In the genomic region with DNA sequence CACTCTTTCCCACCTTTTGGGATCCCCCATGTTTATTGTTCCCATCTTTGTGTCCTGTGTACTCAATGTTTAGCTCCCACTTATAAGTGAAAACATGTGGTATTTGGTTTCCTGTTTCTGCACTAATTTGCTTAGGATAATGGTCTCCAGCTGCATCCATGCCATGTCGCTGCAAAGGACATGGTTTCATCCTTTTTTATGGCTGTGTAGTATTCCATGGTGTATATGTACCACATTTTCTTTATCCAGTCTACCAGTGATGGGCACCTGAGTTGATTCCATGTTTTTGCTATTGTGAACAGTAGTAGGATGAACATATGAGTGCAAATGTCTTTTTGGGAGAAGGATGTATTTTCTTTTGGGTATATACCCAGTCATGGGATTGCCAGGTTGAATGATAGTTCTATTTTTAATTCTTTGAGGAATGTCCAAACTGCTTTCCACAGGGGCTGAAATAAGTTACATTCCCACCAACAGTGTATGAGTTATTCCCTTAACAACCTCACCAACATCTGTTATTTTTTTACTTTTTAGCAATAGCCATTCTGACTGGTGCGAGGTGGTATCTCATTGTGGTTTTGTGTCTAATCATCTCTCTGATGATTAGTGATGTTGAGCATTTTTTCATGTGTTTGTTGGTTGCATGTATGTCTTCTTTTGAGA, we compare ENCODE assay signal across 2 cellular contexts.
A peak's percentile ranks its signal among the peaks of the same experiment; 100 is the strongest.
TF ChIP-seq lines count a peak whose summit lies in the region.

No MANE protein-coding gene starts in this region.

TF ChIP-seq in HEK293, 187 proteins besides CTCF, POLR2A, EP300 and RAD21:
- TF ChIP-seq, protein P1, sequence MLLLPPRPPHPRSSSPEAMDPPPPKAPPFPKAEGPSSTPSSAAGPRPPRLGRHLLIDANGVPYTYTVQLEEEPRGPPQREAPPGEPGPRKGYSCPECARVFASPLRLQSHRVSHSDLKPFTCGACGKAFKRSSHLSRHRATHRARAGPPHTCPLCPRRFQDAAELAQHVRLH (tag by site-specific recombination; IDR thresholded peaks at IDR 0.05): peak; percentile 36; the same call in 1 of the 2 replicates
- peak; percentile 76 for TF ChIP-seq ZNF146 (tag by site-specific recombination; IDR thresholded peaks at IDR 0.05)
- TF ChIP-seq ZNF76 (tag by site-specific recombination; IDR thresholded peaks at IDR 0.05; ENCODE audit: borderline replicate concordance, low read depth): no peak

TF ChIP-seq in K562, 482 proteins besides CTCF, POLR2A, EP300 and RAD21 (continued from another document):
- TF ChIP-seq, protein P2, sequence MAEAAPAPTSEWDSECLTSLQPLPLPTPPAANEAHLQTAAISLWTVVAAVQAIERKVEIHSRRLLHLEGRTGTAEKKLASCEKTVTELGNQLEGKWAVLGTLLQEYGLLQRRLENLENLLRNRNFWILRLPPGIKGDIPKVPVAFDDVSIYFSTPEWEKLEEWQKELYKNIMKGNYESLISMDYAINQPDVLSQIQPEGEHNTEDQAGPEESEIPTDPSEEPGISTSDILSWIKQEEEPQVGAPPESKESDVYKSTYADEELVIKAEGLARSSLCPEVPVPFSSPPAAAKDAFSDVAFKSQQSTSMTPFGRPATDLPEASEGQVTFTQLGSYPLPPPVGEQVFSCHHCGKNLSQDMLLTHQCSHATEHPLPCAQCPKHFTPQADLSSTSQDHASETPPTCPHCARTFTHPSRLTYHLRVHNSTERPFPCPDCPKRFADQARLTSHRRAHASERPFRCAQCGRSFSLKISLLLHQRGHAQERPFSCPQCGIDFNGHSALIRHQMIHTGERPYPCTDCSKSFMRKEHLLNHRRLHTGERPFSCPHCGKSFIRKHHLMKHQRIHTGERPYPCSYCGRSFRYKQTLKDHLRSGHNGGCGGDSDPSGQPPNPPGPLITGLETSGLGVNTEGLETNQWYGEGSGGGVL (CRISPR knock-in tag; IDR thresholded peaks at IDR 0.05): no peak
- no peak for TF ChIP-seq TAL1 (IDR thresholded peaks at IDR 0.05)
